In the genomic region with DNA sequence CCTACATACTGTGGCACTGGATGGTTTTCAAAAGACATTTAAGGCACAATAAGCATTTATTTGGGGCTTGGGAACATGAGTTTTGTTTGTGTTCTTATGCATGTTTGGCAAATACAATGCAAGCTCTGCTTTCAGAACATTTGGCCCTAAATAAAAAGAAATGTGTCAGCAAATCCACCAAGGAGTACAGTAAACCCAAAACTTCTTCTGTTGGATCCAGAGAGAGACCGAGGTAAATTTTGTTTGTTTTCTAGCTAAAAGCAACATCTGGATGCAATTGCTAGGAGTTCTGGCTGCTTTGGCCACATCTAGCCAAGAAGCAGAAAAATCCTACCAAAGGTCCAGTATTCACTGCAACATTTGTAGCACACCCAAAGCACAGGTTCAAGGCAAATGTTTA, we compare ENCODE assay signal across 20 cellular contexts.
A peak's percentile ranks its signal among the peaks of the same experiment; 100 is the strongest.
DNase-seq lines count a peak whose midpoint lies in the region; ATAC-seq, FAIRE-seq and TF ChIP-seq lines count a peak whose summit lies in the region.
"Had no signal": no experiment of that assay in that cellular context is flagged by ENCODE, and none has a peak within 500 bp of the region (broad histone marks: within the 10 kb centered on the region; RNA-seq: fewer than 3 reads in every experiment).

No MANE protein-coding gene starts in this region.

- DNase-seq in A549 (ENCODE audit: low read depth in 1 of 2, low spot score in 1 of 2) (no peak), astrocyte of the hippocampus (ENCODE audit: low read depth, low spot score) (peak; percentile 8), fibroblast of gingiva (ENCODE audit: low read depth) (peak; percentile 14), cerebellar nuclear complex (lab: John Stamatoyannopoulos, UW) (no peak), mesendoderm (no peak), pancreas (no peak)
- DNase-seq: C1 segment of cervical spinal cord; Calu3; CD4-positive, alpha-beta memory T cell; COR-L47; DMS53; DMS79 treated with DMSO at 0.1 percent for 48 hours; GF-D8; GOT3; HFFc6 had no signal

- CTCF ChIA-PET in A549 (lab: Yijun Ruan, JAX) = no interaction called here

- no peak overlapping the region for H3K4ac ChIP-seq in mesendoderm (ENCODE audit: low read depth, low read length)

- H3K9ac ChIP-seq in mesendoderm (ENCODE audit: low read length) = no peak overlapping the region

- peaks cover 10% of the 10 kb centered on the region for H3K4me1 ChIP-seq in A549
- H3K4me1 ChIP-seq in mesendoderm (ENCODE audit: control insufficient read depth, low read depth, low read length) = no peaks in the 10 kb centered on the region
- H3K4me1 ChIP-seq in pancreas = no peaks in the 10 kb centered on the region
- H3K4me1 ChIP-seq: HAP-1 had no signal

- H3K23ac ChIP-seq in mesendoderm (ENCODE audit: low read length) = no peak overlapping the region

- FAIRE-seq in A549 (lab: Jason Lieb, UNC) (no peak), pancreas (lab: Jason Lieb, UNC) (no peak)
- FAIRE-seq: GM12891, GM18507, H54 had no signal

- no peak overlapping the region for H4K8ac ChIP-seq in mesendoderm (ENCODE audit: low read depth, low read length)

- H3K56ac ChIP-seq in mesendoderm (ENCODE audit: low read length) = no peak overlapping the region

- no peak overlapping the region for H3K18ac ChIP-seq in mesendoderm (ENCODE audit: low read length)

- no peaks in the 10 kb centered on the region for H3K36me3 ChIP-seq in mesendoderm (ENCODE audit: control insufficient read depth, insufficient read depth, low read length)
- H3K36me3 ChIP-seq in pancreas = no peaks in the 10 kb centered on the region
- H3K36me3 ChIP-seq: HAP-1 had no signal

- no peaks in the 10 kb centered on the region for H3K79me2 ChIP-seq in mesendoderm (ENCODE audit: control insufficient read depth, insufficient read depth, low read length)

- TF ChIP-seq RAD21 in A549 (conservative IDR thresholded peaks at IDR 0.05 in 1 of 2, IDR thresholded peaks at IDR 0.05 in 1 of 2) = no peak

- intact Hi-C loops in pancreas (cut with DNase I) = no loop called here

- no peak for TF ChIP-seq EP300 in A549 (IDR thresholded peaks at IDR 0.05)

- no peak overlapping the region for H2BK5ac ChIP-seq in mesendoderm (ENCODE audit: low read length)

- no peak overlapping the region for H2BK15ac ChIP-seq in mesendoderm (replicated peaks; ENCODE audit: low read depth)

- H3K27ac ChIP-seq in A549 (no peak overlapping the region), mesendoderm (ENCODE audit: low read depth, low read length) (no peak overlapping the region), pancreas (no peak overlapping the region)
- H3K27ac ChIP-seq: 22Rv1 had no signal

- WGBS in A549 (ENCODE audit: missing lambda C conversion rate) = 28% methylated on average over 1 of the region's 1 CpG
- no CpG with 5 or more reads among the region's 1 CpG for WGBS in mesendoderm (ENCODE audit: extremely low coverage, insufficient coverage, low lambda C conversion rate)
- 55 to 58% methylated on average over 1 of the region's 1 CpG for WGBS in pancreas, 2 donors

- ATAC-seq in A549 (no peak), pancreas (no peak)

- no peaks in the 10 kb centered on the region for H3K79me1 ChIP-seq in mesendoderm (ENCODE audit: low read length)

- no peak overlapping the region for H2BK120ac ChIP-seq in mesendoderm (ENCODE audit: low read depth, low read length)

- no peak for TF ChIP-seq CTCF in A549 (IDR thresholded peaks at IDR 0.05)
- no peak for TF ChIP-seq CTCF in pancreas (IDR thresholded peaks at IDR 0.05)

- H4K5ac ChIP-seq in mesendoderm (ENCODE audit: low read length) = no peak overlapping the region

- H2AK5ac ChIP-seq in mesendoderm (ENCODE audit: low read length) = no peak overlapping the region

- no peaks in the 10 kb centered on the region for H3K27me3 ChIP-seq in mesendoderm (ENCODE audit: insufficient read depth, low read length, poor library complexity)
- H3K27me3 ChIP-seq in pancreas = no peaks in the 10 kb centered on the region

- TF ChIP-seq POLR2A in A549 (IDR thresholded peaks at IDR 0.05; ENCODE audit: low read length) = no peak

- H3K4me3 ChIP-seq in A549 = no peak overlapping the region
- no peak overlapping the region for H3K4me3 ChIP-seq in mesendoderm (ENCODE audit: low read length)
- no peak overlapping the region for H3K4me3 ChIP-seq in pancreas
- H3K4me3 ChIP-seq: HAP-1 had no signal

- H3K4me2 ChIP-seq in A549 = no peak overlapping the region
- H3K4me2 ChIP-seq in mesendoderm (ENCODE audit: low read length) = no peak overlapping the region

- POLR2A ChIA-PET in A549 (lab: Yijun Ruan, JAX) = no interaction called here

- H3K9me3 ChIP-seq in A549 (no peaks in the 10 kb centered on the region), pancreas (no peaks in the 10 kb centered on the region)
- H3K9me3 ChIP-seq: HAP-1 had no signal

TF ChIP-seq in A549, 52 proteins besides CTCF, POLR2A, EP300 and RAD21:
- TF ChIP-seq GATA3 (IDR thresholded peaks at IDR 0.05; ENCODE audit: borderline replicate concordance) (no peak), SREBF2 (IDR thresholded peaks at IDR 0.05) (no peak), MAFK (IDR thresholded peaks at IDR 0.05; ENCODE audit: partially characterized antibody) (peak; percentile 9)

Comparison
In these comparisons a context has a peak if more than half of its experiments do, and no peak if none do; other contexts are left out.
1. DNase-seq: peak in astrocyte of the hippocampus (single experiment) and fibroblast of gingiva (single experiment); none in A549 (0 of 2), cerebellar nuclear complex (0 of 2), mesendoderm (single experiment) and pancreas (0 of 6).